11 cellular contexts compared by ENCODE assay signal in the genomic region with DNA sequence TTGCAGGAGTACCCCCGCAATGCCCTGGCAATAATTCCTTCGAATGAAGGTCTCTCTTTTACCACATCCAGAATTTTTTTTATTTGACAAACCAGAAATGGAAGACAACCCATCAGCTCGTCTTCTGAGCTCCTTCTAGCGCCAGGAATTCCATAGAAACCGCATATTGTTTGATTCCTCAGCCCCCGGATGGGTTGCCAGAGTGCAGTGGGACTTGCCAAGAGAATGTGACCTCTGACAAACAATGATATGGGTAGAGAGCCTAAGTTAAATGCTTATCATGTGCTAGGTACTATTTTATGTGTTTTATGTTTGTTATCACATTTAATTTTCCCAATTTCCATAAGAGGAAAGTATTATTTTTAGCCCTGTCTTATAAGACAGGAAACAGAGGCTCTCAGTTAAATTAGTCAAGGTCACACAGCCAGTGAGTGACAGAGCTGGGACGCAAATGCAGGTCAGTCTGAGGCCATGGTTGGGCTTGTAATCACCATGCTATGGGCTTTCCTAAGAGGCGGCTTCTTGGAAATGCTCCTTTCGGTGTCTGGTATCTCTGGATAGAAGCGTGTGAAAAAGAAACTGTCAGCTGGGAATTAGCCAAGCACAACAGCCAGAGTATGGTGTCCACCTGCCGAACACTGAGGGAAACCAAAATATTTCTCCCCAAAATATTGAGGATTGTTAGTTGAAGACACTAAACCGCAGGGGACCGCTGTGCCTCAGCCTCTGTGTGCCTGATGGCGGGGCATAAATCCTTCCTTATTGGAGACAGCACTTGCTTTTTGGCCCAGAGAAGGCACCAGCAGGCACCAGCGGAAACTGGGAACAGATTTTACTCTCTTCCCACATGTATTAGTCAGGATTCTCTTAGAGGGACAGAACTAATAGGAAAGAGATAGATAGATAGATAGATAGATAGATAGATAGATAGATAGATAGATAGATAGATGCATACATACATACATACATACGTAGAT. TPM values are rescaled to one million over a fixed set of nuclear protein-coding genes. Genes with fewer than 3 reads are reported as not detected.
A peak's percentile ranks its signal among the peaks of the same experiment; 100 is the strongest.
DNase-seq lines count a peak whose midpoint lies in the region; ATAC-seq and TF ChIP-seq lines count a peak whose summit lies in the region.
"Had no signal": no experiment of that assay in that cellular context is flagged by ENCODE, and none has a peak within 500 bp of the region (broad histone marks: within the 10 kb centered on the region; RNA-seq: fewer than 3 reads in every experiment).

No MANE protein-coding gene starts in this region.

- H2AFZ ChIP-seq in GM23248 (peak overlapping the region; percentile 59), hepatocyte (no peak overlapping the region)

- H3K79me2 ChIP-seq in GM23248 (ENCODE audit: insufficient read depth) (no peaks in the 10 kb centered on the region), hepatocyte (no peaks in the 10 kb centered on the region)

- BruUV-seq in MCF 10A (replicated peaks; lab: Mats Ljungman, UMichigan) = no TSS peak

- H3K4me3 ChIP-seq in GM23248 = peak overlapping the region; percentile 45; the same call in 1 of the 2 replicates
- H3K4me3 ChIP-seq in brain microvascular endothelial cell (ENCODE audit: low read depth, low read length) = no peak overlapping the region
- H3K4me3 ChIP-seq in hepatocyte = no peak overlapping the region
- no peak overlapping the region for H3K4me3 ChIP-seq in skeletal muscle satellite cell (ENCODE audit: low read length)

- ATAC-seq in HG03280 (IDR thresholded peaks at IDR 0.05; ENCODE audit: unreplicated experiment) = no peak
- ATAC-seq: Panc1 had no signal

- H3K4me1 ChIP-seq in GM23248 (ENCODE audit: insufficient read depth) (peaks cover 11% of the 10 kb centered on the region), hepatocyte (ENCODE audit: insufficient read depth) (no peaks in the 10 kb centered on the region), skeletal muscle satellite cell (ENCODE audit: control insufficient read depth, insufficient read depth, low read length) (peaks cover 8% of the 10 kb centered on the region)

- H3K27me3 ChIP-seq in GM23248 (replicated peaks; ENCODE audit: insufficient read depth) = no peaks in the 10 kb centered on the region
- H3K27me3 ChIP-seq in brain microvascular endothelial cell (replicated peaks) = no peaks in the 10 kb centered on the region
- no peaks in the 10 kb centered on the region for H3K27me3 ChIP-seq in hepatocyte
- H3K27me3 ChIP-seq in skeletal muscle satellite cell (ENCODE audit: control insufficient read depth, insufficient read depth, low read length) = peaks cover 4% of the 10 kb centered on the region

- CTCF ChIA-PET in MCF 10A (lab: Yijun Ruan, JAX) = interaction anchor here (1.6 to 3.0 kb wide), 2 partner anchors 226 to 227 kb away, joined by 3 to 15 read pairs; no protein-coding TSS in a partner anchor

- no peaks in the 10 kb centered on the region for H3K9me3 ChIP-seq in GM23248 (ENCODE audit: low read depth)
- H3K9me3 ChIP-seq in hepatocyte (ENCODE audit: low read depth) = no peaks in the 10 kb centered on the region
- H3K9me3 ChIP-seq in skeletal muscle satellite cell (replicated peaks; ENCODE audit: low read length) = no peaks in the 10 kb centered on the region

- H4K20me1 ChIP-seq in GM23248 (ENCODE audit: insufficient read depth) (no peaks in the 10 kb centered on the region), hepatocyte (ENCODE audit: insufficient read depth, poor library complexity, severe bottlenecking) (no peaks in the 10 kb centered on the region)

- H3K9me3 Mint-ChIP-seq in MCF 10A (ENCODE audit: unreplicated experiment) = no peaks in the 10 kb centered on the region

- no peaks in the 10 kb centered on the region for H3F3A ChIP-seq in GM23248 (ENCODE audit: insufficient read depth)

- no peak overlapping the region for H3K27ac ChIP-seq in GM23248
- H3K27ac ChIP-seq in brain microvascular endothelial cell = no peak overlapping the region
- no peak overlapping the region for H3K27ac ChIP-seq in hepatocyte

- no peaks in the 10 kb centered on the region for H3K36me3 ChIP-seq in GM23248 (ENCODE audit: low read depth)
- H3K36me3 ChIP-seq in brain microvascular endothelial cell (replicated peaks) = no peaks in the 10 kb centered on the region
- no peaks in the 10 kb centered on the region for H3K36me3 ChIP-seq in hepatocyte (replicated peaks; ENCODE audit: insufficient read depth, low read depth)
- H3K36me3 ChIP-seq in skeletal muscle satellite cell (ENCODE audit: insufficient read depth, low read length) = no peaks in the 10 kb centered on the region

- intact Hi-C loops in MCF 10A (cut with micrococcal nuclease) = no loop called here

- H3K27me3 Mint-ChIP-seq in MCF 10A (ENCODE audit: insufficient read depth, unreplicated experiment) = no peaks in the 10 kb centered on the region

- H3K9me2 ChIP-seq in GM23248 (ENCODE audit: insufficient read depth) (no peaks in the 10 kb centered on the region), hepatocyte (replicated peaks; ENCODE audit: insufficient read depth) (no peaks in the 10 kb centered on the region)

- H3K4me2 ChIP-seq in GM23248 (ENCODE audit: unreplicated experiment) (peak overlapping the region; percentile 34), hepatocyte (no peak overlapping the region), skeletal muscle satellite cell (ENCODE audit: low read length) (peak overlapping the region; percentile 24)

- DNase-seq in GM23248 = peak; percentile 56
- peak; percentile 85 for DNase-seq in brain microvascular endothelial cell
- DNase-seq in hepatocyte (ENCODE audit: low spot score) = peak; percentile 18
- DNase-seq in kidney tubule cell (ENCODE audit: low spot score) = no peak
- DNase-seq in MCF 10A (ENCODE audit: unreplicated experiment) = no peak
- DNase-seq in NCI-H2196 treated with DMSO at 0.1 percent for 48 hours (lab: John Stamatoyannopoulos, UW; ENCODE audit: unreplicated experiment) = no peak
- DNase-seq: NCI-H1930, nucleus accumbens had no signal

- in situ Hi-C loops in GM23248 (cut with MboI) = no loop called here
- in situ Hi-C loops in brain microvascular endothelial cell (cut with HindIII; ENCODE audit: low pct_ligation_motif_present, low sequenced_read_pairs) = loop anchor here (25.0 kb wide), 1 partner anchor 243 kb away; no protein-coding TSS in a partner anchor

- POLR2A ChIA-PET in MCF 10A (lab: Yijun Ruan, JAX) = interaction anchor here (0.6 kb wide), 1 partner anchor 138 kb away, joined by 3 read pairs; no protein-coding TSS in a partner anchor

- H3K4me3 Mint-ChIP-seq in MCF 10A (ENCODE audit: unreplicated experiment) = no peak overlapping the region

- H3K9ac ChIP-seq in GM23248 = no peak overlapping the region
- no peak overlapping the region for H3K9ac ChIP-seq in skeletal muscle satellite cell (ENCODE audit: low read depth, low read length)

- H3K27ac Mint-ChIP-seq in MCF 10A (ENCODE audit: low read depth, unreplicated experiment) = no peak overlapping the region

- H3K4me1 Mint-ChIP-seq in MCF 10A (ENCODE audit: insufficient read depth, unreplicated experiment) = no peaks in the 10 kb centered on the region

- H3K36me3 Mint-ChIP-seq in MCF 10A (ENCODE audit: insufficient read depth, unreplicated experiment) = peaks cover 5% of the 10 kb centered on the region

- WGBS in GM23248 (ENCODE audit: low coverage in 1 of 2, low lambda C conversion rate in 2 of 2, missing lambda C conversion rate in 2 of 2), 2 experiments = 33 to 36% methylated on average over 16 of the region's 16 CpGs
- 69% methylated on average over 16 of the region's 16 CpGs for WGBS in hepatocyte (ENCODE audit: low lambda C conversion rate, missing lambda C conversion rate)

- peak; percentile 15 for TF ChIP-seq CTCF in brain microvascular endothelial cell (IDR thresholded peaks at IDR 0.05; ENCODE audit: low read depth, low read length, missing control alignments)
- TF ChIP-seq CTCF in hepatocyte (IDR thresholded peaks at IDR 0.05; ENCODE audit: poor library complexity) = no peak
- TF ChIP-seq CTCF in MCF 10A (IDR thresholded peaks at IDR 0.05; ENCODE audit: unreplicated experiment) = no peak

RNA-seq across cellular contexts. Expression of gene ETFBKMT, which starts 29.4 kb away (rescaled TPM):
- total RNA-seq in GM23248 (2014; rRNA removed; shearing (Covaris generic)) = 1.8 and 3.4 TPM in 2 replicates
- polyA plus RNA-seq in GM23248 (2016; fragmentation: Nextera tagmentation; extraction: Ambion mirVana) = 2.6 and 4.3 TPM in 2 replicates
- 4.9 and 5.4 TPM in 2 replicates for total RNA-seq in hepatocyte
- polyA plus RNA-seq in hepatocyte = 2.0 and 4.7 TPM in 2 replicates
- 3.0 and 3.3 TPM in 2 replicates for total RNA-seq in skeletal muscle satellite cell (2012; rRNA removed)
- total RNA-seq in MCF 10A (2022) = 3.0 and 3.3 TPM in 2 replicates

RNA-seq across cellular contexts. Expression of gene DENND5B, which starts 39.1 kb away (rescaled TPM):
- total RNA-seq in GM23248 (2014; rRNA removed; shearing (Covaris generic)) = 12.0 and 12.6 TPM in 2 replicates
- polyA plus RNA-seq in GM23248 (2016; fragmentation: Nextera tagmentation; extraction: Ambion mirVana) (9.5 and 9.9 TPM in 2 replicates), hepatocyte (9.9 and 10.4 TPM in 2 replicates)
- total RNA-seq in hepatocyte (24.9 and 26.7 TPM in 2 replicates), MCF 10A (2022) (18.6 and 26.7 TPM in 2 replicates)
- total RNA-seq in skeletal muscle satellite cell (2012; rRNA removed) = 6.6 and 7.4 TPM in 2 replicates

Comparison
In these comparisons a context has a peak if more than half of its experiments do, and no peak if none do; other contexts are left out.
1. DNase-seq: peak in GM23248 (single experiment), brain microvascular endothelial cell (single experiment) and hepatocyte (single experiment); none in kidney tubule cell (single experiment), MCF 10A (single experiment) and NCI-H2196 treated with DMSO at 0.1 percent for 48 hours (single experiment).